Comparison of ENCODE assay signal across 20 cellular contexts in the genomic region with DNA sequence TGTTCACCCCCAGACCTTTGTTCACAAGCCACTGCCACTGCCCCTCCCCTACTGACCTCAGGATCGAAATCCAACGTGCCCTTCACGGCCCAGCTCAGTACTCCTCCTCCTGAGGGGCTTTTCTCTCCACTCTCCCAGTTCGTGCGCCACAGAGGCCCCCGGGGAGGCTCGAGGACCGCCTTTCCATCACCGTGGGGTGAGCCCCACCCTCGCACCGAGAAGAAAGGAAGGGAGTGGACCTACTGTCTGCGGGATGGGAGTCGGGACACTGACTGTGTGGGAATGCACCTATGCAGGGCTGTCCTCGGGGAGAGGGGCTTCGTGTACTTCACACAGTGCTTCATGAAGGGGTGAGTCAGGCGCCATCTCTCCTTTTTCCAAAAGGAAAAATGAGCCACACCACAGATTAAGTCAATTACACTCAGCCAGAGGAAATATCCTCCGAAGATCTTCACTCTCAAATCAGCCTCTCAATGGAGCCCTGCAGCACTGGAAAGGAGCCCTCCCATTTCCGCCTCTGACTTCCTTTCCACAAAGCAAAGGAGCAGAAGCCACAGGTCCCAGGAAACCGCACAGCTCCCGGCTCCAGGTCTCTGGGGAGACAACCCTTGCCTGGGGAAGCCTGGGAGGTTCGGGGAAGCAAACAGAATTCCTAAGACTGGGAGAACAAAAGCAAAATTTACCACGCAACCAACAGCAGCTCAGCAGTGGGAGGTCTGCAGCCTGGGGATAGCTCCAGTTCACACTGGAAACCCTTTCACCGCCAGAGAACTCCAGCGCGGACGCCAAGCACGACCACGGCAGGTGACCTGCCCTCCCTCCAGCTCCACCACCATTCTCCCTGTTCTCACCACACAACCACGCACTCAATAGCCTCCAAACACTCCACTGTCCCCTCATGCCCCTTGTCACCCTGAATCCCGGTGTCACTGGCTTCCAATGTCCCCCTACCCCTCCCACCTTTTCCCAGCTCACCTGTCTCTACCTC. TPM values are rescaled to one million over a fixed set of nuclear protein-coding genes. Genes with fewer than 3 reads are reported as not detected.
DNase-seq lines count a peak whose midpoint lies in the region; FAIRE-seq and TF ChIP-seq lines count a peak whose summit lies in the region.
"Had no signal": no experiment of that assay in that cellular context is flagged by ENCODE, and none has a peak within 500 bp of the region (broad histone marks: within the 10 kb centered on the region; RNA-seq: fewer than 3 reads in every experiment).

No MANE protein-coding gene starts in this region.

- intact Hi-C loops in sigmoid colon (cut with DNase I) = no loop called here

- no peak overlapping the region for H3K4me3 ChIP-seq in NT2/D1 (ENCODE audit: insufficient read length, low read depth)
- no peak overlapping the region for H3K4me3 ChIP-seq in H1 (ENCODE audit: extremely low read depth in 1 of 4, insufficient read depth in 2 of 4, low read depth in 3 of 4, low read length in 4 of 4)
- H3K4me3 ChIP-seq in iPS-15b (ENCODE audit: low read depth, low read length) = no peak overlapping the region
- H3K4me3 ChIP-seq in subcutaneous abdominal adipose tissue (ENCODE audit: low read depth in 1 of 5, low read length in 5 of 5) = peak overlapping the region in 3 of 5 donors; percentile 4 to 14 (median 9)
- H3K4me3 ChIP-seq in sigmoid colon = no peak overlapping the region
- H3K4me3 ChIP-seq: body of pancreas, gastroesophageal sphincter, MG63 had no signal

- no peaks in the 10 kb centered on the region for H3K27me3 ChIP-seq in NT2/D1 (ENCODE audit: insufficient read depth, insufficient read length)
- H3K27me3 ChIP-seq in H1 (replicated peaks in 1 of 4; ENCODE audit: control insufficient read depth in 3 of 4, extremely low read depth in 1 of 4, insufficient read depth in 3 of 4, low read length in 3 of 4) = no peaks in the 10 kb centered on the region
- no peaks in the 10 kb centered on the region for H3K27me3 ChIP-seq in iPS-15b (ENCODE audit: control insufficient read depth, insufficient read depth, low read length)
- no peaks in the 10 kb centered on the region for H3K27me3 ChIP-seq in subcutaneous abdominal adipose tissue (ENCODE audit: control insufficient read depth in 5 of 5, insufficient read depth in 4 of 5, low read length in 5 of 5)
- no peaks in the 10 kb centered on the region for H3K27me3 ChIP-seq in sigmoid colon
- H3K27me3 ChIP-seq: body of pancreas, gastroesophageal sphincter, MG63 had no signal

- no peak overlapping the region for H2BK120ac ChIP-seq in H1 (replicated peaks; ENCODE audit: low read depth, low read length)

- H3K4me2 ChIP-seq in H1 (ENCODE audit: insufficient read depth in 1 of 2, low read depth in 2 of 2, low read length in 2 of 2) = no peak overlapping the region

- H2BK15ac ChIP-seq in H1 (ENCODE audit: low read length) = no peak overlapping the region

- H3K9me3 ChIP-seq in NT2/D1 (ENCODE audit: insufficient read depth, low read length) (peaks cover 17% of the 10 kb centered on the region), H1 (ENCODE audit: insufficient read depth in 2 of 2, low read depth in 1 of 2, low read length in 1 of 2) (peaks cover 9 to 13% of the 10 kb centered on the region in 2 experiments; a peak in 3 of 4 replicates), iPS-15b (ENCODE audit: control insufficient read depth, insufficient read depth, low read length) (no peaks in the 10 kb centered on the region), subcutaneous abdominal adipose tissue (ENCODE audit: control insufficient read depth in 5 of 5, low read length in 5 of 5) (peaks cover 0 to 11% (median 0%) of the 10 kb centered on the region in 5 donors), sigmoid colon (peaks cover 0 to 4% (median 3%) of the 10 kb centered on the region in 4 donors)

- H3K4me1 ChIP-seq in NT2/D1 (ENCODE audit: insufficient read depth, insufficient read length) = peaks cover 12% of the 10 kb centered on the region
- H3K4me1 ChIP-seq in H1 (replicated peaks in 1 of 4; ENCODE audit: control insufficient read depth in 3 of 4, insufficient read depth in 4 of 4, low read length in 3 of 4) = peaks cover 0 to 4% (median 1%) of the 10 kb centered on the region in 4 experiments; a peak in 4 of 7 replicates
- H3K4me1 ChIP-seq in iPS-15b (ENCODE audit: control insufficient read depth, insufficient read depth, low read length) = no peaks in the 10 kb centered on the region
- H3K4me1 ChIP-seq in subcutaneous abdominal adipose tissue (ENCODE audit: control insufficient read depth in 5 of 5, insufficient read depth in 5 of 5, low read length in 5 of 5) = peaks cover 0 to 15% (median 3%) of the 10 kb centered on the region in 5 donors
- no peaks in the 10 kb centered on the region for H3K4me1 ChIP-seq in sigmoid colon
- H3K4me1 ChIP-seq: gastroesophageal sphincter had no signal

- TF ChIP-seq CTCF in H1 (IDR thresholded peaks at IDR 0.05; ENCODE audit: control extremely low read depth in 1 of 3, insufficient read depth in 1 of 3, low read depth in 1 of 3, low read length in 3 of 3) = no peak
- TF ChIP-seq CTCF in sigmoid colon (IDR thresholded peaks at IDR 0.05) = no peak

- no peak for FAIRE-seq in H1 (lab: Jason Lieb, UNC)

- H3K36me3 ChIP-seq in NT2/D1 (ENCODE audit: insufficient read depth, insufficient read length, low read length) (peaks cover 3% of the 10 kb centered on the region), H1 (ENCODE audit: control insufficient read depth in 2 of 4, insufficient read depth in 4 of 4, low read length in 3 of 4) (peaks cover 0 to 2% (median 0%) of the 10 kb centered on the region in 4 experiments; a peak in 2 of 8 replicates), iPS-15b (ENCODE audit: control insufficient read depth, insufficient read depth, low read length) (peaks cover 6% of the 10 kb centered on the region), subcutaneous abdominal adipose tissue (ENCODE audit: control insufficient read depth in 5 of 5, insufficient read depth in 5 of 5, low read length in 5 of 5) (peaks cover 0 to 2% (median 0%) of the 10 kb centered on the region in 5 donors), sigmoid colon (no peaks in the 10 kb centered on the region)
- H3K36me3 ChIP-seq: MG63 had no signal

- H3K23me2 ChIP-seq in H1 (ENCODE audit: low read depth, low read length) = no peaks in the 10 kb centered on the region

- CTCF ChIA-PET in H1 (lab: Charles Lee; ENCODE audit: partially characterized antibody) = interaction anchor here (0.6 to 1.6 kb wide), 3 partner anchors 13 to 69 kb away, joined by 3 to 5 read pairs (median 4); no protein-coding TSS in a partner anchor

- H3K9ac ChIP-seq in NT2/D1 (ENCODE audit: insufficient read length, low read depth) (peak overlapping the region; percentile 9), H1 (replicated peaks in 1 of 4; ENCODE audit: extremely low read depth in 1 of 4, low read depth in 3 of 4, low read length in 3 of 4) (no peak overlapping the region), iPS-15b (ENCODE audit: low read depth, low read length) (peak overlapping the region; percentile 37), subcutaneous abdominal adipose tissue (ENCODE audit: low read length in 5 of 5) (no peak overlapping the region)

- H2BK5ac ChIP-seq in H1 (ENCODE audit: low read depth, low read length) = peak overlapping the region; percentile 66

- TF ChIP-seq POLR2A in H1 (IDR thresholded peaks at IDR 0.05; ENCODE audit: control extremely low read depth in 1 of 2, low read depth in 2 of 2, low read length in 2 of 2) (no peak), sigmoid colon (IDR thresholded peaks at IDR 0.05) (no peak)

- no peak overlapping the region for H2AK5ac ChIP-seq in H1 (ENCODE audit: low read depth, low read length)

- 89% methylated on average over 30 of the region's 30 CpGs; no CpG with 5 or more reads in 1 of the 2 experiments for WGBS in H1 (ENCODE audit: extremely low coverage in 1 of 2, insufficient coverage in 1 of 2, insufficient read length in 1 of 2, insufficient replicate concordance in 2 of 2, low coverage in 1 of 2, low lambda C conversion rate in 2 of 2, missing lambda C conversion rate in 1 of 2), 2 experiments
- 88 to 97% methylated on average over 30 of the region's 30 CpGs for WGBS in sigmoid colon, 2 donors

- POLR2A ChIA-PET in H1 (lab: Charles Lee; ENCODE audit: partially characterized antibody) = no interaction called here

- H4K91ac ChIP-seq in H1 (replicated peaks; ENCODE audit: insufficient read length, low read length) = no peak overlapping the region

- peaks cover 5% of the 10 kb centered on the region; the same call in 1 of the 2 replicates for H3K79me1 ChIP-seq in H1 (ENCODE audit: low read depth, low read length)

- no peak for DNase-seq in NT2/D1 (ENCODE audit: low read depth, low spot score)
- DNase-seq in H1 (ENCODE audit: low read depth in 1 of 2, low spot score in 2 of 2) = no peak
- no peak for DNase-seq in sigmoid colon
- DNase-seq in activated CD8-positive, alpha-beta memory T cell treated with anti-CD3 and anti-CD28 coated beads for 24 hours = no peak
- DNase-seq in stimulated activated CD4-positive, alpha-beta T cell treated with anti-CD3 and anti-CD28 coated beads, Interleukin-15, amount 100 ng/mL, for 24 hours = no peak
- DNase-seq: activated CD4-positive, alpha-beta T cell treated with anti-CD3 and anti-CD28 coated beads, Interleukin-2, amount 50 U/mL, for 48 hours; body of pancreas; CD4-positive, CD25-positive, alpha-beta regulatory T cell; effector memory CD4-positive, alpha-beta T cell; kidney glomerular epithelial cell; MG63; NCI-H2029 treated with DMSO at 0.1 percent for 48 hours; NCI-H345; NCI-H774; SHP77; stimulated activated naive CD8-positive, alpha-beta T cell treated with anti-CD3 and anti-CD28 coated beads, Interleukin-15, Interleukin-2, amounts not matched to agents 100 U/mL and 50 U/mL, for 24 hours; SW 1271 had no signal

- TF ChIP-seq EP300 in H1 (IDR thresholded peaks at IDR 0.05; ENCODE audit: borderline replicate concordance in 1 of 2, low read depth in 2 of 2, low read length in 2 of 2) (no peak), sigmoid colon (IDR thresholded peaks at IDR 0.05) (no peak)

- H3K4ac ChIP-seq in H1 (replicated peaks; ENCODE audit: insufficient read length, low read depth, low read length) = no peak overlapping the region

- H4K8ac ChIP-seq in H1 (ENCODE audit: extremely low read depth, insufficient read depth, low read length) = no peak overlapping the region; the same call in 1 of the 2 replicates

- TF ChIP-seq RAD21 in H1 (IDR thresholded peaks at IDR 0.05 in 1 of 2, conservative IDR thresholded peaks at IDR 0.05 in 1 of 2; ENCODE audit: low read depth in 2 of 2, low read length in 2 of 2) = no peak

- no peak overlapping the region for H4K5ac ChIP-seq in H1 (ENCODE audit: insufficient read length, low read depth, low read length)

- H3K27ac ChIP-seq in H1 (ENCODE audit: low read depth, low read length) = no peak overlapping the region
- no peak overlapping the region for H3K27ac ChIP-seq in subcutaneous abdominal adipose tissue (ENCODE audit: low read depth, low read length)
- H3K27ac ChIP-seq in sigmoid colon = no peak overlapping the region
- H3K27ac ChIP-seq: body of pancreas had no signal

- no peak overlapping the region for H2AFZ ChIP-seq in H1 (ENCODE audit: low read length)

- no peak overlapping the region for H3K56ac ChIP-seq in H1 (replicated peaks; ENCODE audit: insufficient read length, low read depth, low read length)

- H4K20me1 ChIP-seq in H1 (replicated peaks in 1 of 2; ENCODE audit: control insufficient read depth in 1 of 2, insufficient read depth in 2 of 2, low read length in 2 of 2) = peaks cover 0 to 3% of the 10 kb centered on the region in 2 experiments

- H3K23ac ChIP-seq in H1 (ENCODE audit: insufficient read length) = no peak overlapping the region

- H3K79me2 ChIP-seq in H1 (ENCODE audit: control insufficient read depth in 1 of 2, insufficient read depth in 2 of 2, low read length in 2 of 2) = no peaks in the 10 kb centered on the region; a peak in 1 of 4 replicates

- H3K14ac ChIP-seq in H1 (ENCODE audit: insufficient read length) = no peak overlapping the region

- no peak overlapping the region for H2BK12ac ChIP-seq in H1 (ENCODE audit: low read depth, low read length)

- H3K18ac ChIP-seq in H1 (ENCODE audit: extremely low read depth, low read length) = no peak overlapping the region

- no peak overlapping the region for H2BK20ac ChIP-seq in H1 (ENCODE audit: low read length)

RNA-seq across cellular contexts. Expression of a gene that starts 21.6 kb away (rescaled TPM):
- total RNA-seq in H1 (2021; fragmentation: NEBNext Ultra II Directional; extraction: Animal tissue kit (Norgen Biotek cat#: 25700)) = 50.5 and 52.9 TPM in 2 replicates
- 45.1 and 61.8 TPM in 2 replicates for polyA plus RNA-seq in H1 (2011; rRNA removed)
- polyA plus RNA-seq in H1 (2011; cell fraction: cytosol; rRNA removed) = 42.3 TPM
- 128 TPM for polyA plus RNA-seq in H1 (2011; cell fraction: nucleus; rRNA removed)
- 29.0 to 39.1 TPM (median 33.5 TPM) in 4 replicates for polyA plus RNA-seq in H1 (2012, experiment 1 of 2)
- 22.5 TPM for polyA plus RNA-seq in H1 (2012, experiment 2 of 2)
- 38.2 TPM for polyA plus RNA-seq in H1 (2013, experiment 1 of 2)
- 35.0 TPM for polyA plus RNA-seq in H1 (2013, experiment 2 of 2)
- 92.2 and 116 TPM in 2 replicates for polyA minus RNA-seq in H1 (2011; rRNA and poly(A)+ RNA removed)
- polyA minus RNA-seq in H1 (2011; cell fraction: cytosol; rRNA and poly(A)+ RNA removed) = 37.3 TPM
- polyA minus RNA-seq in H1 (2011; cell fraction: nucleus; rRNA and poly(A)+ RNA removed) = 53.5 TPM
- total RNA-seq in sigmoid colon = 10 to 100 TPM; 17.5 to 43.8 (median 22.5) TPM
- 10 to 100 TPM in 1 of 3 donors, 1 to 10 TPM in 2; 3.5 to 38.9 (median 4.8) TPM for polyA plus RNA-seq in sigmoid colon

Comparison
In these comparisons a context has a peak if more than half of its experiments do, and no peak if none do; other contexts are left out.
1. H3K4me3 ChIP-seq: peak in subcutaneous abdominal adipose tissue (3 of 5); none in NT2/D1 (single experiment), H1 (0 of 4), iPS-15b (single experiment) and sigmoid colon (0 of 4).
2. H3K9ac ChIP-seq: peak in NT2/D1 (single experiment) and iPS-15b (single experiment); none in H1 (0 of 4) and subcutaneous abdominal adipose tissue (0 of 5).